In genomic region chr9:83445703-83446102, GRCh38 we compare ENCODE assay signal across 18 cellular contexts.
DNase-seq lines count a peak whose midpoint lies in the region; ATAC-seq and TF ChIP-seq lines count a peak whose summit lies in the region.
"Had no signal": no experiment of that assay in that cellular context is flagged by ENCODE, and none has a peak within 500 bp of the region (broad histone marks: within the 10 kb centered on the region; RNA-seq: fewer than 3 reads in every experiment).

No MANE protein-coding gene starts in this region.

- in situ Hi-C loops in gastrocnemius medialis (cut with MboI; ENCODE audit: low sequenced_read_pairs in 4 of 4): no loop called here

- H3K9me3 ChIP-seq in left ventricle myocardium inferior (replicated peaks): no peaks in the 10 kb centered on the region
- H3K9me3 ChIP-seq in right cardiac atrium (ENCODE audit: control insufficient read depth, low read length): no peaks in the 10 kb centered on the region
- H3K9me3 ChIP-seq in lower lobe of right lung: no peaks in the 10 kb centered on the region
- no peaks in the 10 kb centered on the region for H3K9me3 ChIP-seq in gastrocnemius medialis
- no peaks in the 10 kb centered on the region for H3K9me3 ChIP-seq in ovary
- H3K9me3 ChIP-seq: BLaER1 had no signal

- DNase-seq in left ventricle myocardium inferior: no peak
- DNase-seq in right cardiac atrium: no peak
- no peak for DNase-seq in lower lobe of right lung
- DNase-seq in gastrocnemius medialis: no peak
- DNase-seq in epidermal melanocyte (ENCODE audit: insufficient read length, low spot score): no peak
- no peak for DNase-seq in ovary
- DNase-seq: 8988T; CD4-positive, alpha-beta memory T cell; DMS153; DND-41; EL; HFFc6 had no signal

- no peak for ATAC-seq in right cardiac atrium
- peak; percentile 39 to 62 for ATAC-seq in lower lobe of right lung
- ATAC-seq in gastrocnemius medialis: no peak
- no peak for ATAC-seq in GM18511 (IDR thresholded peaks at IDR 0.05; ENCODE audit: unreplicated experiment)
- ATAC-seq: GM12878, GM23338, HCT116 had no signal

- no peaks in the 10 kb centered on the region for H3K36me3 ChIP-seq in left ventricle myocardium inferior
- no peaks in the 10 kb centered on the region for H3K36me3 ChIP-seq in lower lobe of right lung
- no peaks in the 10 kb centered on the region for H3K36me3 ChIP-seq in gastrocnemius medialis
- H3K36me3 ChIP-seq in ovary: no peaks in the 10 kb centered on the region
- H3K36me3 ChIP-seq: BLaER1 had no signal

- intact Hi-C loops in left ventricle myocardium inferior (cut with micrococcal nuclease): no loop called here
- intact Hi-C loops in right cardiac atrium (cut with DNase I): no loop called here
- intact Hi-C loops in lower lobe of right lung (cut with DNase I): no loop called here
- intact Hi-C loops in gastrocnemius medialis (cut with DNase I; ENCODE audit: low total_unique reads): no loop called here
- intact Hi-C loops in ovary (cut with DNase I): no loop called here

- H3K4me1 ChIP-seq in left ventricle myocardium inferior (peaks cover 80% of the 10 kb centered on the region), right cardiac atrium (ENCODE audit: control insufficient read depth, insufficient read depth, low read length) (peaks cover 2% of the 10 kb centered on the region), lower lobe of right lung (peaks cover 9% of the 10 kb centered on the region), gastrocnemius medialis (peaks cover 0 to 4% of the 10 kb centered on the region in 2 donors), ovary (ENCODE audit: insufficient read depth) (peaks cover 15% of the 10 kb centered on the region)
- H3K4me1 ChIP-seq: BLaER1 had no signal

- no peak for TF ChIP-seq EP300 in ovary (IDR thresholded peaks at IDR 0.05)

- H3K27ac ChIP-seq in left ventricle myocardium inferior (replicated peaks): peak overlapping the region; percentile 78
- no peak overlapping the region for H3K27ac ChIP-seq in right cardiac atrium (ENCODE audit: low read length)
- H3K27ac ChIP-seq in lower lobe of right lung: no peak overlapping the region
- peak overlapping the region; percentile 19 to 52 (median 32) for H3K27ac ChIP-seq in gastrocnemius medialis
- H3K27ac ChIP-seq in ovary: no peak overlapping the region
- H3K27ac ChIP-seq: BLaER1, HL-60 had no signal

- no peak overlapping the region for H3K4me3 ChIP-seq in left ventricle myocardium inferior
- H3K4me3 ChIP-seq in right cardiac atrium (ENCODE audit: low read length): no peak overlapping the region
- H3K4me3 ChIP-seq in lower lobe of right lung: no peak overlapping the region
- H3K4me3 ChIP-seq in gastrocnemius medialis: no peak overlapping the region
- no peak overlapping the region for H3K4me3 ChIP-seq in ovary
- H3K4me3 ChIP-seq: BLaER1, GM12878, GM23338 had no signal

- H3K27me3 ChIP-seq in left ventricle myocardium inferior (ENCODE audit: low read depth) (no peaks in the 10 kb centered on the region), right cardiac atrium (ENCODE audit: control insufficient read depth, insufficient read depth) (no peaks in the 10 kb centered on the region), lower lobe of right lung (ENCODE audit: low read depth) (no peaks in the 10 kb centered on the region), gastrocnemius medialis (no peaks in the 10 kb centered on the region), ovary (no peaks in the 10 kb centered on the region)
- H3K27me3 ChIP-seq: BLaER1 had no signal

- TF ChIP-seq POLR2A in gastrocnemius medialis (IDR thresholded peaks at IDR 0.05) (no peak), ovary (IDR thresholded peaks at IDR 0.05) (no peak)

- TF ChIP-seq CTCF in left ventricle myocardium inferior (IDR thresholded peaks at IDR 0.05; ENCODE audit: borderline replicate concordance): no peak
- TF ChIP-seq CTCF in lower lobe of right lung (IDR thresholded peaks at IDR 0.05): no peak
- no peak for TF ChIP-seq CTCF in gastrocnemius medialis (IDR thresholded peaks at IDR 0.05 in 4 of 5, conservative IDR thresholded peaks at IDR 0.05 in 1 of 5)
- no peak for TF ChIP-seq CTCF in ovary (IDR thresholded peaks at IDR 0.05)

Comparison
In these comparisons a context has a peak if more than half of its experiments do, and no peak if none do; other contexts are left out.
1. H3K27ac ChIP-seq: peak in left ventricle myocardium inferior (single experiment) and gastrocnemius medialis (4 of 4); none in right cardiac atrium (single experiment), lower lobe of right lung (single experiment) and ovary (0 of 2).
2. ATAC-seq: peak in lower lobe of right lung (2 of 2); none in right cardiac atrium (0 of 2), gastrocnemius medialis (0 of 2) and GM18511 (single experiment).